In genomic region chr12:120224304-120225199, GRCh38 we compare ENCODE assay signal across 9 cellular contexts. TPM values are rescaled to one million over a fixed set of nuclear protein-coding genes. Genes with fewer than 3 reads are reported as not detected.
DNase-seq lines count a peak whose midpoint lies in the region; ATAC-seq and TF ChIP-seq lines count a peak whose summit lies in the region.
"Had no signal": no experiment of that assay in that cellular context is flagged by ENCODE, and none has a peak within 500 bp of the region (broad histone marks: within the 10 kb centered on the region; RNA-seq: fewer than 3 reads in every experiment).

No MANE protein-coding gene starts in this region.

- peaks cover 31 to 51% of the 10 kb centered on the region in 2 donors for H3K4me1 ChIP-seq in muscle layer of duodenum (ENCODE audit: control insufficient read depth in 1 of 2, insufficient read depth in 2 of 2, low read length in 2 of 2)

- H3K4me3 Mint-ChIP-seq in chondrocyte (ENCODE audit: unreplicated experiment), result peak overlapping the region; percentile 40

- DNase-seq in CD1c-positive myeloid dendritic cell (ENCODE audit: extremely low spot score) (peak; percentile 65), NCI-H1694 treated with DMSO at 0.1 percent for 48 hours (lab: John Stamatoyannopoulos, UW) (peak; percentile 29), chondrocyte (ENCODE audit: low spot score) (no peak), HPDE6-E6E7 (ENCODE audit: extremely low spot score) (no peak), SHP77 treated with DMSO at 0.1 percent for 48 hours (lab: John Stamatoyannopoulos, UW) (no peak)
- DNase-seq in stimulated activated naive CD4-positive, alpha-beta T cell (lab: John Stamatoyannopoulos, UW), result no peak

- H3K36me3 ChIP-seq in muscle layer of duodenum (ENCODE audit: control insufficient read depth in 1 of 2, insufficient read depth in 2 of 2, low read length in 2 of 2), result peaks cover 37 to 42% of the 10 kb centered on the region in 2 donors

- H3K4me1 Mint-ChIP-seq in chondrocyte (ENCODE audit: low read depth), result peaks cover 46% of the 10 kb centered on the region

- ATAC-seq in GM18502 (IDR thresholded peaks at IDR 0.05; ENCODE audit: poor library complexity, unreplicated experiment), result no peak

- H3K27me3 Mint-ChIP-seq in chondrocyte (ENCODE audit: low read depth), result no peaks in the 10 kb centered on the region

- no peaks in the 10 kb centered on the region for H3K9me3 ChIP-seq in muscle layer of duodenum (ENCODE audit: control insufficient read depth in 1 of 2, low read length in 2 of 2)

- H3K27me3 ChIP-seq in muscle layer of duodenum (ENCODE audit: low read depth, low read length), result no peaks in the 10 kb centered on the region

- peak overlapping the region; percentile 91 for H3K27ac ChIP-seq in muscle layer of duodenum (ENCODE audit: low read length)
- H3K27ac ChIP-seq: parathyroid adenoma had no signal

- H3K9me3 Mint-ChIP-seq in chondrocyte (ENCODE audit: low read depth), result no peaks in the 10 kb centered on the region

- peak overlapping the region; percentile 45 for H3K27ac Mint-ChIP-seq in chondrocyte (ENCODE audit: unreplicated experiment)

- no peak for TF ChIP-seq CTCF in chondrocyte (IDR thresholded peaks at IDR 0.05)

- peaks cover 11% of the 10 kb centered on the region for H3K36me3 Mint-ChIP-seq in chondrocyte (ENCODE audit: low read depth)

- H3K4me3 ChIP-seq in muscle layer of duodenum (ENCODE audit: low read depth in 1 of 2, low read length in 2 of 2), result peak overlapping the region; percentile 25 to 45

RNA-seq across cellular contexts. Expression of gene RPLP0, which starts 23.6 kb away (rescaled TPM):
- total RNA-seq in chondrocyte, result 1,691 to 2,186 TPM (median 1,706 TPM) in 3 replicates

RNA-seq across cellular contexts. Expression of gene GCN1, which starts 30.0 kb away (rescaled TPM):
- total RNA-seq in chondrocyte, result 92.3 to 137 TPM (median 97.5 TPM) in 3 replicates

RNA-seq across cellular contexts. Expression of gene PXN, which starts 41.0 kb away (rescaled TPM):
- 68.1 to 79.5 TPM (median 70.5 TPM) in 3 replicates for total RNA-seq in chondrocyte

Comparison
In these comparisons a context has a peak if more than half of its experiments do, and no peak if none do; other contexts are left out.
1. DNase-seq: peak in CD1c-positive myeloid dendritic cell (single experiment) and NCI-H1694 treated with DMSO at 0.1 percent for 48 hours (single experiment); none in chondrocyte (single experiment), HPDE6-E6E7 (single experiment), stimulated activated naive CD4-positive, alpha-beta T cell (0 of 6) and SHP77 treated with DMSO at 0.1 percent for 48 hours (single experiment).